ENCODE assay signal across 19 cellular contexts in genomic region chr1:203395746-203396145, GRCh38. TPM values are rescaled to one million over a fixed set of nuclear protein-coding genes. Genes with fewer than 3 reads are reported as not detected.
DNase-seq lines count a peak whose midpoint lies in the region; ATAC-seq and TF ChIP-seq lines count a peak whose summit lies in the region.
"Had no signal": no experiment of that assay in that cellular context is flagged by ENCODE, and none has a peak within 500 bp of the region (broad histone marks: within the 10 kb centered on the region; RNA-seq: fewer than 3 reads in every experiment).

No MANE protein-coding gene starts in this region.

- peak overlapping the region; percentile 31 for H3K4me3 ChIP-seq in AG10803 (ENCODE audit: low read length)
- H3K4me3 ChIP-seq in Karpas-422 (ENCODE audit: low read length), result no peak overlapping the region
- peak overlapping the region; percentile 59 for H3K4me3 ChIP-seq in thoracic aorta
- H3K4me3 ChIP-seq in smooth muscle cell, result no peak overlapping the region
- H3K4me3 ChIP-seq: SJCRH30 had no signal

- H3K27me3 ChIP-seq in Karpas-422 (ENCODE audit: low read length) (0 out of 2 replicates have a peak, but pooled peaks cover 2% of the 10 kb centered on the region), thoracic aorta (replicated peaks; ENCODE audit: insufficient read depth) (no peaks in the 10 kb centered on the region), smooth muscle cell (ENCODE audit: low read depth) (no peaks in the 10 kb centered on the region)
- H3K27me3 ChIP-seq: SJCRH30 had no signal

- TF ChIP-seq CTCF in AG10803 (conservative IDR thresholded peaks at IDR 0.05; ENCODE audit: low read length) (peak; percentile 39; the same call in 1 of the 2 replicates), thoracic aorta (IDR thresholded peaks at IDR 0.05) (no peak), smooth muscle cell (IDR thresholded peaks at IDR 0.05; ENCODE audit: borderline replicate concordance, insufficient read depth, poor library complexity, severe bottlenecking) (no peak)

- H3F3A ChIP-seq in smooth muscle cell (ENCODE audit: low read depth), result no peaks in the 10 kb centered on the region

- no peaks in the 10 kb centered on the region for H3K9me2 ChIP-seq in Karpas-422 (replicated peaks; ENCODE audit: insufficient read depth, low read length)

- H3K4me2 ChIP-seq in Karpas-422 (ENCODE audit: low read depth, low read length, poor library complexity, severe bottlenecking), result no peak overlapping the region
- H3K4me2 ChIP-seq in smooth muscle cell, result no peak overlapping the region

- H3K27ac ChIP-seq in Karpas-422 (ENCODE audit: low read length), result no peak overlapping the region
- no peak overlapping the region for H3K27ac ChIP-seq in thoracic aorta
- H3K27ac ChIP-seq in smooth muscle cell (ENCODE audit: low read depth), result no peak overlapping the region
- H3K27ac ChIP-seq: RWPE1, SJCRH30 had no signal

- H3K9me3 ChIP-seq in Karpas-422 (ENCODE audit: low read length) (no peaks in the 10 kb centered on the region), thoracic aorta (no peaks in the 10 kb centered on the region), smooth muscle cell (replicated peaks; ENCODE audit: low read depth) (no peaks in the 10 kb centered on the region)
- H3K9me3 ChIP-seq: SJCRH30 had no signal

- H3K79me2 ChIP-seq in Karpas-422 (ENCODE audit: low read length), result no peaks in the 10 kb centered on the region
- H3K79me2 ChIP-seq in smooth muscle cell (ENCODE audit: low read depth), result no peaks in the 10 kb centered on the region

- DNase-seq in AG10803 (ENCODE audit: low read depth), result no peak
- DNase-seq in Karpas-422, result peak; percentile 35
- peak; percentile 6 for DNase-seq in fibroblast of gingiva (ENCODE audit: low read depth)
- no peak for DNase-seq in thoracic aorta (ENCODE audit: low spot score)
- DNase-seq in hippocampal formation (lab: John Stamatoyannopoulos, UW), result no peak
- no peak for DNase-seq in smooth muscle cell (lab: John Stamatoyannopoulos, UW; ENCODE audit: unreplicated experiment)
- no peak for DNase-seq in ACHN
- DNase-seq: COR-L47, DMS153, H7, KBM-7, NCI-H1048, NCI-H1436 treated with DMSO at 0.1 percent for 48 hours, NCI-H2029 treated with DMSO at 0.1 percent for 48 hours, NCI-H748 treated with DMSO at 0.1 percent for 48 hours, OCI-M1, SJCRH30 had no signal

- WGBS in smooth muscle cell (ENCODE audit: low lambda C conversion rate), result 76% methylated on average over 6 of the region's 6 CpGs

- in situ Hi-C loops in ACHN (cut with HindIII; ENCODE audit: low pct_ligation_motif_present, low pct_unique_long_range_greater_than_20kb, low sequenced_read_pairs), result no loop called here

- H3K36me3 ChIP-seq in Karpas-422 (ENCODE audit: insufficient read depth, low read length) (no peaks in the 10 kb centered on the region), thoracic aorta (no peaks in the 10 kb centered on the region), smooth muscle cell (ENCODE audit: low read depth) (no peaks in the 10 kb centered on the region)
- H3K36me3 ChIP-seq: SJCRH30 had no signal

- no peak for ATAC-seq in thoracic aorta (ENCODE audit: insufficient number of reproducible peaks, low FRiP score, low read depth)
- ATAC-seq in HG03460 (IDR thresholded peaks at IDR 0.05; ENCODE audit: unreplicated experiment), result no peak

- H3K9ac ChIP-seq in Karpas-422 (ENCODE audit: low read length), result no peak overlapping the region
- H3K9ac ChIP-seq in smooth muscle cell (ENCODE audit: low read depth), result no peak overlapping the region

- peaks cover 3% of the 10 kb centered on the region for H3K4me1 ChIP-seq in Karpas-422 (ENCODE audit: low read length)
- peaks cover 0 to 3% of the 10 kb centered on the region in 2 donors for H3K4me1 ChIP-seq in thoracic aorta (ENCODE audit: control insufficient read depth in 1 of 2, low read depth in 2 of 2)
- H3K4me1 ChIP-seq in smooth muscle cell (ENCODE audit: low read depth), result no peaks in the 10 kb centered on the region
- H3K4me1 ChIP-seq: SJCRH30 had no signal

- H4K20me1 ChIP-seq in Karpas-422 (ENCODE audit: insufficient read depth, low read depth, low read length) (no peaks in the 10 kb centered on the region), smooth muscle cell (ENCODE audit: low read depth) (no peaks in the 10 kb centered on the region)

- H2AFZ ChIP-seq in Karpas-422 (ENCODE audit: low read length) (0 out of 2 replicates have a peak overlapping the region, but pooled peaks have one; percentile 56), smooth muscle cell (ENCODE audit: low read depth) (no peak overlapping the region)

RNA-seq across cellular contexts. Expression of gene FMOD, which starts 44.8 kb away (rescaled TPM):
- 2.2 and 3.6 TPM in 2 replicates for total RNA-seq in Karpas-422 (2014; rRNA removed; shearing (Covaris generic); ENCODE audit: low replicate concordance)
- total RNA-seq in thoracic aorta (100 to 1,000 TPM; 190 to 438 TPM), smooth muscle cell (247 and 332 TPM in 2 replicates)
- polyA plus RNA-seq in smooth muscle cell, result 207 and 369 TPM in 2 replicates
- total RNA-seq: H7 had no signal

Comparison
In these comparisons a context has a peak if more than half of its experiments do, and no peak if none do; other contexts are left out.
1. DNase-seq: peak in Karpas-422 (single experiment) and fibroblast of gingiva (single experiment); none in AG10803 (single experiment), thoracic aorta (single experiment), hippocampal formation (0 of 2), smooth muscle cell (single experiment) and ACHN (single experiment).
2. H3K4me3 ChIP-seq: peak in AG10803 (single experiment) and thoracic aorta (single experiment); none in Karpas-422 (single experiment) and smooth muscle cell (single experiment).
3. RNA of gene FMOD, which starts 44.8 kb away (total RNA-seq): 190 to 438 TPM in thoracic aorta and 247 to 332 TPM in smooth muscle cell; 2.2 to 3.6 TPM in Karpas-422; every median in the first group is over 10 times any median in the second.